ENCODE assay signal across 1 cellular context in genomic region chr6:107885950-107886349, GRCh38.
TF ChIP-seq lines count a peak whose summit lies in the region.

No MANE protein-coding gene starts in this region.

TF ChIP-seq in HEK293, 187 proteins besides CTCF, POLR2A, EP300 and RAD21 (continued from another document):
- TF ChIP-seq, protein P1, sequence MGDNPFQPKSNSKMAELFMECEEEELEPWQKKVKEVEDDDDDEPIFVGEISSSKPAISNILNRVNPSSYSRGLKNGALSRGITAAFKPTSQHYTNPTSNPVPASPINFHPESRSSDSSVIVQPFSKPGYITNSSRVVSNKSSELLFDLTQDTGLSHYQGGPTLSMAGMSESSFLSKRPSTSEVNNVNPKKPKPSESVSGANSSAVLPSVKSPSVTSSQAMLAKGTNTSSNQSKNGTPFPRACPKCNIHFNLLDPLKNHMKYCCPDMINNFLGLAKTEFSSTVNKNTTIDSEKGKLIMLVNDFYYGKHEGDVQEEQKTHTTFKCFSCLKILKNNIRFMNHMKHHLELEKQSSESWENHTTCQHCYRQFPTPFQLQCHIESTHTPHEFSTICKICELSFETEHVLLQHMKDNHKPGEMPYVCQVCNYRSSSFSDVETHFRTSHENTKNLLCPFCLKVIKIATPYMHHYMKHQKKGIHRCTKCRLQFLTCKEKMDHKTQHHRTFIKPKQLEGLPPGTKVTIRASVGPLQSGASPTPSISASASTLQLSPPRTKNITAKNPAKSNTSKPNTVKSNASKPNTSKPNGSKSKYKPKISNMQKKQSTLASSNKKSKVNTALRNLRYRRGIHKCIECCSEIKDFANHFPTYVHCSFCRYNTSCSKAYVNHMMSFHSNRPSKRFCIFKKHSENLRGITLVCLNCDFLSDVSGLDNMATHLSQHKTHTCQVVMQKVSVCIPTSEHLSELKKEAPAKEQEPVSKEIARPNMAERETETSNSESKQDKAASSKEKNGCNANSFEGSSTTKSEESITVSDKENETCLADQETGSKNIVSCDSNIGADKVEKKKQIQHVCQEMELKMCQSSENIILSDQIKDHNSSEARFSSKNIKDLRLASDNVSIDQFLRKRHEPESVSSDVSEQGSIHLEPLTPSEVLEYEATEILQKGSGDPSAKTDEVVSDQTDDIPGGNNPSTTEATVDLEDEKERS (tag by site-specific recombination; IDR thresholded peaks at IDR 0.05), result peak; percentile 78; the same call in 1 of the 2 replicates
- TF ChIP-seq, protein P2, sequence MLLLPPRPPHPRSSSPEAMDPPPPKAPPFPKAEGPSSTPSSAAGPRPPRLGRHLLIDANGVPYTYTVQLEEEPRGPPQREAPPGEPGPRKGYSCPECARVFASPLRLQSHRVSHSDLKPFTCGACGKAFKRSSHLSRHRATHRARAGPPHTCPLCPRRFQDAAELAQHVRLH (tag by site-specific recombination; IDR thresholded peaks at IDR 0.05), result peak; percentile 45; the same call in 1 of the 2 replicates
- TF ChIP-seq ZNF146 (tag by site-specific recombination; IDR thresholded peaks at IDR 0.05), result peak; percentile 96
- 0 out of 2 replicates have a peak, but pooled peaks have one; percentile 66 for TF ChIP-seq ZNF202 (tag by site-specific recombination; IDR thresholded peaks at IDR 0.05; ENCODE audit: borderline replicate concordance)
